Comparison of ENCODE assay signal across 9 cellular contexts in the genomic region with DNA sequence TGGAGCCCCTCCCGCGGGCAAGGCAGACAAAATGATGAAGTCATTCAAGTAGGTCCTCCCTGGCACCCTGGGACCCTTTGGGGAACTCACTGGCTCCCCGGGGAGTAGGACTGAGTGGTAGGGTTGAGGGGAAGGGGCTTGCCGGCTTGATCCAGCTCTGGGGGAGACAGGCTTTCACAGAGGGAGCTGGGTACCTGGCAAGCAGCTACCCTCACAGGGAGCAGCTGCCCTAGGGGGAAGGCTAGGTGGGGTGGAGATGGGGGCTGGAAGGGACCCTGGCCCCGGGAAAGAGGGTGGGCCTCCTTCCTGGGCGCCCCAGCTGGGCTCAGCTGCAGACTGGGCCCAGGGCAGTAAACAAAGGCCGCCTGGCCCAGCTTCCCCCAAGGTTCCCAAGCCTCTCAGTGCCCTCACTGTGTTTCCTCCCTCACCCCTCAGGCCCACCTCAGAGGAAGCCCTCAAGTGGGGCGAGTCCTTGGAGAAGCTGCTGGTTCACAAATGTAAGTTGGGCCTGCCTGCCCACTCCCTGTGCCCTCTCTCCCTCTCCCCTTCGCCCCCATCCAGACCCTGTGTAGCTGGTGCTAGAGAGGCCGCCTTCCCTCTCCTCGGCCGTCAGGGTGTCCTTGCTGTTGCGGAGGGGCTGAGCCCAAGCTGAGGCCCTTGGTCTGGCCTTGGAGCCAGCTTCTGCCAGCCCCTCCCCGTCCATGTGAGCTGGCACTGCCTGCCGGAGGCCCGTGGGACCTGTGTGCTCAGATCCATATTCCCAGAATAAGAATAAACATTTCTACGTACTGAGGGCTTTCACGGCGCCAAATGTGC.
DNase-seq lines count a peak whose midpoint lies in the region; ATAC-seq and TF ChIP-seq lines count a peak whose summit lies in the region.
"Had no signal": no experiment of that assay in that cellular context is flagged by ENCODE, and none has a peak within 500 bp of the region (broad histone marks: within the 10 kb centered on the region; RNA-seq: fewer than 3 reads in every experiment).

No MANE protein-coding gene starts in this region.

- in situ Hi-C loops in mammary epithelial cell (cut with MboI; ENCODE audit: low sequenced_read_pairs in 2 of 2), result loop anchor here (5.0 kb wide), 3 partner anchors 58 to 147 kb away; no protein-coding TSS in a partner anchor

- H3K4me1 Mint-ChIP-seq in activated naive CD4-positive, alpha-beta T cell treated with anti-CD3 and anti-CD28 coated beads, Interleukin-2, amount 10 ng/mL, durations not matched to agents 7 days and 5 days, result peaks cover 23% of the 10 kb centered on the region

- dilution Hi-C loops in mammary epithelial cell (cut with HindIII; ENCODE audit: low sequenced_read_pairs), result no loop called here

- H3K36me3 Mint-ChIP-seq in activated naive CD4-positive, alpha-beta T cell treated with anti-CD3 and anti-CD28 coated beads, Interleukin-2, amount 10 ng/mL, durations not matched to agents 7 days and 5 days, result peaks cover 26% of the 10 kb centered on the region

- CTCF ChIA-PET in mammary epithelial cell (lab: Charles Lee; ENCODE audit: low non-redundant PET), result no interaction called here
- CTCF ChIA-PET in activated naive CD4-positive, alpha-beta T cell treated with anti-CD3 and anti-CD28 coated beads, Interleukin-2, amount 10 ng/mL, durations not matched to agents 7 days and 5 days (lab: Charles Lee), result interaction anchor here (0.9 to 16.3 kb wide), 3 partner anchors 9 to 193 kb away, joined by 3 to 429 read pairs (median 71); partner anchors contain the start of gene ALAD

- H3K9me3 Mint-ChIP-seq in activated naive CD4-positive, alpha-beta T cell treated with anti-CD3 and anti-CD28 coated beads, Interleukin-2, amount 10 ng/mL, durations not matched to agents 7 days and 5 days, result no peaks in the 10 kb centered on the region

- no peak overlapping the region for H3K27ac Mint-ChIP-seq in activated naive CD4-positive, alpha-beta T cell treated with anti-CD3 and anti-CD28 coated beads, Interleukin-2, amount 10 ng/mL, durations not matched to agents 7 days and 5 days

- H3K27ac ChIP-seq in mammary epithelial cell (ENCODE audit: insufficient read depth, low read depth, low read length) (peak overlapping the region; percentile 62), iPS-18a (ENCODE audit: low read length) (peak overlapping the region; percentile 43), sigmoid colon (peak overlapping the region; percentile 80 to 91 (median 86))

- intact Hi-C loops in mammary epithelial cell (cut with micrococcal nuclease) (no loop called here), sigmoid colon (cut with DNase I) (loop anchor here (5.0 kb wide), 1 partner anchor 317 kb away; the partner anchor contains the start of genes CDC26 and PRPF4)

- no peak for TF ChIP-seq EP300 in sigmoid colon (IDR thresholded peaks at IDR 0.05)

- H3K9me3 ChIP-seq in mammary epithelial cell (replicated peaks; ENCODE audit: insufficient read depth, low read length) (no peaks in the 10 kb centered on the region), iPS-18a (ENCODE audit: control insufficient read depth, low read depth, low read length) (no peaks in the 10 kb centered on the region), sigmoid colon (no peaks in the 10 kb centered on the region)

- H3K4me2 ChIP-seq in mammary epithelial cell (ENCODE audit: insufficient read depth, low read depth, low read length), result peak overlapping the region; percentile 96

- BruUV-seq in mammary epithelial cell (replicated peaks; lab: Mats Ljungman, UMichigan), result no TSS peak

- H4K20me1 ChIP-seq in mammary epithelial cell (ENCODE audit: insufficient read depth, low read length), result no peaks in the 10 kb centered on the region

- peak overlapping the region; percentile 66 for H3K4me3 ChIP-seq in H7 (ENCODE audit: insufficient read depth, low read depth, low read length)
- H3K4me3 ChIP-seq in mammary epithelial cell (replicated peaks in 1 of 3; ENCODE audit: insufficient read depth in 1 of 3, low read depth in 2 of 3, low read length in 3 of 3), result peak overlapping the region; percentile 41 to 59 (median 51)
- peak overlapping the region; percentile 70 for H3K4me3 ChIP-seq in iPS-18a (ENCODE audit: low read length)
- H3K4me3 ChIP-seq in sigmoid colon, result peak overlapping the region; percentile 40 to 64 (median 57)

- peaks cover 12% of the 10 kb centered on the region for H3K4me1 ChIP-seq in mammary epithelial cell (ENCODE audit: insufficient read depth, low read length)
- H3K4me1 ChIP-seq in iPS-18a (ENCODE audit: control insufficient read depth, low read depth, low read length), result peaks cover 23% of the 10 kb centered on the region
- H3K4me1 ChIP-seq in sigmoid colon, result peaks cover 0 to 66% (median 49%) of the 10 kb centered on the region in 4 donors

- DNase-seq in H7 (no peak), mammary epithelial cell (no peak), sigmoid colon (peak; percentile 72)
- DNase-seq in activated naive CD4-positive, alpha-beta T cell treated with anti-CD3 and anti-CD28 coated beads, Interleukin-2, amount 10 ng/mL, durations not matched to agents 7 days and 5 days, result no peak
- no peak for DNase-seq in activated CD4-positive, CD25-positive, alpha-beta regulatory T cell treated with anti-CD3 and anti-CD28 coated beads, Interleukin-2, amount 50 U/mL, for 72 hours
- DNase-seq in activated naive CD4-positive, alpha-beta T cell treated with Interleukin-2 at 50 U/mL for 16 hours, result no peak
- DNase-seq: DMS79 had no signal

- no peak for TF ChIP-seq CTCF in mammary epithelial cell (conservative IDR thresholded peaks at IDR 0.05 in 1 of 2, IDR thresholded peaks at IDR 0.05 in 1 of 2; ENCODE audit: extremely low read depth in 1 of 2, insufficient read depth in 1 of 2, low read depth in 1 of 2, low read length in 2 of 2)
- no peak for TF ChIP-seq CTCF in sigmoid colon (IDR thresholded peaks at IDR 0.05)

- H3K27me3 Mint-ChIP-seq in activated naive CD4-positive, alpha-beta T cell treated with anti-CD3 and anti-CD28 coated beads, Interleukin-2, amount 10 ng/mL, durations not matched to agents 7 days and 5 days, result no peaks in the 10 kb centered on the region

- H3K27me3 ChIP-seq in H7 (ENCODE audit: control insufficient read depth, insufficient read depth, low read length) (no peaks in the 10 kb centered on the region), mammary epithelial cell (ENCODE audit: insufficient read depth, low read length) (no peaks in the 10 kb centered on the region), iPS-18a (ENCODE audit: control insufficient read depth, insufficient read depth, low read length) (no peaks in the 10 kb centered on the region), sigmoid colon (no peaks in the 10 kb centered on the region)

- no peak for ATAC-seq in GM18867 (IDR thresholded peaks at IDR 0.05; ENCODE audit: unreplicated experiment)

- TF ChIP-seq POLR2A in sigmoid colon (IDR thresholded peaks at IDR 0.05), result no peak

- H3K4me3 Mint-ChIP-seq in activated naive CD4-positive, alpha-beta T cell treated with anti-CD3 and anti-CD28 coated beads, Interleukin-2, amount 10 ng/mL, durations not matched to agents 7 days and 5 days, result no peak overlapping the region

- peaks cover 36% of the 10 kb centered on the region for H3K79me2 ChIP-seq in mammary epithelial cell (ENCODE audit: insufficient read depth, low read length)

- 0% methylated on average over 6 of the region's 19 CpGs for WGBS in mammary epithelial cell (ENCODE audit: low coverage, missing lambda C conversion rate)
- 72 to 84% methylated on average over 19 of the region's 19 CpGs for WGBS in sigmoid colon, 2 donors

- H3K36me3 ChIP-seq in H7 (replicated peaks; ENCODE audit: control insufficient read depth, insufficient read depth, low read length) (peaks cover 13% of the 10 kb centered on the region), mammary epithelial cell (ENCODE audit: insufficient read depth, low read length) (peaks cover 2% of the 10 kb centered on the region), iPS-18a (ENCODE audit: control insufficient read depth, low read depth, low read length) (no peaks in the 10 kb centered on the region), sigmoid colon (peaks cover 5 to 26% (median 15%) of the 10 kb centered on the region in 4 donors)

- H3K9ac ChIP-seq in mammary epithelial cell (ENCODE audit: insufficient read depth, low read length), result peak overlapping the region; percentile 89
- peak overlapping the region; percentile 67 for H3K9ac ChIP-seq in iPS-18a (ENCODE audit: low read length)

- H2AFZ ChIP-seq in mammary epithelial cell (ENCODE audit: low read depth, low read length), result no peak overlapping the region
